Comparison of ENCODE assay signal across 1 cellular context in genomic region chrX:103741879-103742278, GRCh38.
TF ChIP-seq lines count a peak whose summit lies in the region.

No MANE protein-coding gene starts in this region.

TF ChIP-seq in H1, 55 proteins besides CTCF, POLR2A, EP300 and RAD21:
- TF ChIP-seq CHD2 (IDR thresholded peaks at IDR 0.05; ENCODE audit: low read length) (no peak), SP1 (IDR thresholded peaks at IDR 0.05; ENCODE audit: low read depth, low read length) (no peak), ATF3 (IDR thresholded peaks at IDR 0.05; ENCODE audit: insufficient read depth, low read depth, low read length) (no peak), HDAC2 (IDR thresholded peaks at IDR 0.05; ENCODE audit: borderline replicate concordance in 1 of 2, low read depth in 2 of 2, low read length in 2 of 2) (no peak), SIN3A (conservative IDR thresholded peaks at IDR 0.05 in 1 of 2, IDR thresholded peaks at IDR 0.05 in 1 of 2; ENCODE audit: low read depth in 1 of 2, low read length in 2 of 2) (no peak), NANOG (IDR thresholded peaks at IDR 0.05; ENCODE audit: insufficient read depth, low read depth, low read length, poor library complexity, severe bottlenecking) (no peak), RXRA (IDR thresholded peaks at IDR 0.05; ENCODE audit: insufficient read depth, low read depth, low read length) (no peak), CBX5 (IDR thresholded peaks at IDR 0.05; ENCODE audit: low read depth, low read length) (no peak), JUND (IDR thresholded peaks at IDR 0.05; ENCODE audit: low read length) (no peak), CTBP2 (IDR thresholded peaks at IDR 0.05; ENCODE audit: borderline replicate concordance, insufficient read depth, insufficient read length, low read length) (no peak), ZNF274 (IDR thresholded peaks at IDR 0.05; ENCODE audit: borderline replicate concordance, extremely low read depth, low read length) (no peak), PHF8 (conservative IDR thresholded peaks at IDR 0.05; ENCODE audit: low read depth, low read length) (no peak), EZH2 (IDR thresholded peaks at IDR 0.05; ENCODE audit: low read depth, low read length, severe bottlenecking) (no peak), POLR2AphosphoS5 (IDR thresholded peaks at IDR 0.05; ENCODE audit: low read depth, low read length) (no peak), GABPA (IDR thresholded peaks at IDR 0.05; ENCODE audit: borderline replicate concordance, insufficient read depth, low read length) (no peak), TBP (IDR thresholded peaks at IDR 0.05; ENCODE audit: low read depth, low read length) (no peak), KDM1A (IDR thresholded peaks at IDR 0.05; ENCODE audit: borderline replicate concordance, low read length) (no peak), MAFK (IDR thresholded peaks at IDR 0.05; ENCODE audit: low read depth, low read length) (no peak)
